Comparison of ENCODE assay signal across 8 cellular contexts in the genomic region with DNA sequence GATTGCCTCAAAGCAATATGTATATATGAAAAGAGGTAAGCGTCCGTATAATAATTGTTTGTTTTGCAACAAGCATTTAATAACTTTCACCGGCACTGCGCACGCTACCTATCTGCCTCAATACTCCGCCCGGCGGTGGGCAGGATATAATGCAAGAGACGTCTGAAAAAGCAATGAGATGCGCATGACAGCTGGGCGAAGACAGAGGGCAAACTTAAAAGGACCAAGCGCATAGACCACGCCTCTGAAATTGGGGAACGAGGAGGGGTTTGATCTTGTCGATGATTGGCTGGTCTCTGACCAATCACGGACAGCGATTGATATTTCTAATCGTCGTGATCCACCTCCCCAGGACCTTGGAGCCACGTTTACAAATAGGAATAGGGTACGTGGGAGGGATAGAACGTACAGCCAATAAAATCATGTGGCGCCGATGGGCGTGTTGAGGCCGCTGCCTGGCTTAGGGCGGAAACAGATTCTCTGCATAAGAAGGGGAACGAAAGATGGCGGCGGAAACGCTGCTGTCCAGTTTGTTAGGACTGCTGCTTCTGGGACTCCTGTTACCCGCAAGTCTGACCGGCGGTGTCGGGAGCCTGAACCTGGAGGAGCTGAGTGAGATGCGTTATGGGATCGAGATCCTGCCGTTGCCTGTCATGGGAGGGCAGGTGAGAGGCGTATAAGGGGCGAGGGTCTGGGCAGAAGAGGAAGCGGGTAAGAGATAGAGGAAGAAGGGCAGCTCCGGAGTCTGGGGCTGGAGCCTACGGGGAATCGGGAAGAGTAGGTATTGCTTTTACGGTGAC. TPM values are rescaled to one million over a fixed set of nuclear protein-coding genes. Genes with fewer than 3 reads are reported as not detected.
A peak's percentile ranks its signal among the peaks of the same experiment; 100 is the strongest.
DNase-seq lines count a peak whose midpoint lies in the region; TF ChIP-seq lines count a peak whose summit lies in the region.

A gene with protein sequence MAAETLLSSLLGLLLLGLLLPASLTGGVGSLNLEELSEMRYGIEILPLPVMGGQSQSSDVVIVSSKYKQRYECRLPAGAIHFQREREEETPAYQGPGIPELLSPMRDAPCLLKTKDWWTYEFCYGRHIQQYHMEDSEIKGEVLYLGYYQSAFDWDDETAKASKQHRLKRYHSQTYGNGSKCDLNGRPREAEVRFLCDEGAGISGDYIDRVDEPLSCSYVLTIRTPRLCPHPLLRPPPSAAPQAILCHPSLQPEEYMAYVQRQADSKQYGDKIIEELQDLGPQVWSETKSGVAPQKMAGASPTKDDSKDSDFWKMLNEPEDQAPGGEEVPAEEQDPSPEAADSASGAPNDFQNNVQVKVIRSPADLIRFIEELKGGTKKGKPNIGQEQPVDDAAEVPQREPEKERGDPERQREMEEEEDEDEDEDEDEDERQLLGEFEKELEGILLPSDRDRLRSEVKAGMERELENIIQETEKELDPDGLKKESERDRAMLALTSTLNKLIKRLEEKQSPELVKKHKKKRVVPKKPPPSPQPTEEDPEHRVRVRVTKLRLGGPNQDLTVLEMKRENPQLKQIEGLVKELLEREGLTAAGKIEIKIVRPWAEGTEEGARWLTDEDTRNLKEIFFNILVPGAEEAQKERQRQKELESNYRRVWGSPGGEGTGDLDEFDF (plus strand): TSS at position 474 of the 800 bp plus-strand sequence. CDS start 30 bp downstream, at position 504.

- H3K9ac ChIP-seq in endocrine pancreas (ENCODE audit: control insufficient read depth, insufficient read depth, low read length), result peak within 1 kb of the TSS; percentile 74
- H3K9ac ChIP-seq in mesenchymal stem cell (ENCODE audit: low read length), result peak within 1 kb of the TSS; percentile 98

- H3K9me3 Mint-ChIP-seq in Caco-2 (ENCODE audit: unreplicated experiment), result peaks cover 8% of the 10 kb centered on the region

- H3K27ac ChIP-seq in mesenchymal stem cell (ENCODE audit: low read length, poor library complexity, severe bottlenecking), result no peak within 1 kb of the TSS

- H3K4me3 ChIP-seq in Caco-2 (ENCODE audit: low read depth, low read length) (peak within 1 kb of the TSS; percentile 81), endocrine pancreas (ENCODE audit: control insufficient read depth, insufficient read depth, low read length) (peak within 1 kb of the TSS; percentile 73), mesenchymal stem cell (ENCODE audit: insufficient read depth in 1 of 2, low read depth in 1 of 2, low read length in 2 of 2) (peak within 1 kb of the TSS; percentile 88 to 97)

- DNase-seq in Caco-2 (peak; percentile 95 to 99), GM20000 (ENCODE audit: low spot score) (peak; percentile 94), HT-29 (ENCODE audit: low spot score) (peak; percentile 99), mesenchymal stem cell (peak; percentile 100)
- DNase-seq in NK-92 treated with Interleukin-12 subunit alpha and Interleukin-12 subunit beta, amount 100 ng/mL, for 24 hours (lab: John Stamatoyannopoulos, UW), result peak; percentile 91
- DNase-seq in stimulated activated CD8-positive, alpha-beta memory T cell treated with anti-CD3 and anti-CD28 coated beads, Interleukin-12 subunit alpha, Interleukin-12 subunit beta, amount 100 ng/mL, for 4 hours (ENCODE audit: low read depth), result peak; percentile 85

- no peak within 1 kb of the TSS for H2BK12ac ChIP-seq in mesenchymal stem cell (ENCODE audit: low read length in 2 of 2)

- H4K8ac ChIP-seq in mesenchymal stem cell (ENCODE audit: low read length), result peak within 1 kb of the TSS; percentile 89

- H3K36me3 ChIP-seq in Caco-2 (ENCODE audit: control insufficient read depth, insufficient read depth, low read length) (peaks cover 3% of the 10 kb centered on the region), endocrine pancreas (ENCODE audit: control insufficient read depth, insufficient read depth, low read length) (peaks cover 4% of the 10 kb centered on the region), mesenchymal stem cell (ENCODE audit: control insufficient read depth in 1 of 2, insufficient read depth in 2 of 2, low read depth in 1 of 2, low read length in 2 of 2) (peaks cover 22 to 31% of the 10 kb centered on the region in 2 experiments)

- intact Hi-C loops in Caco-2 (cut with micrococcal nuclease; ENCODE audit: unreplicated experiment), result loop anchor here (1.0 to 5.0 kb wide), 4 partner anchors 43 to 112 kb away; a partner anchor contains a TSS

- H3K4me3 Mint-ChIP-seq in Caco-2 (ENCODE audit: unreplicated experiment), result no peak within 1 kb of the TSS

- no peaks in the 10 kb centered on the region for H3K9me3 ChIP-seq in Caco-2
- no peaks in the 10 kb centered on the region for H3K9me3 ChIP-seq in endocrine pancreas (ENCODE audit: control insufficient read depth, low read length)
- peaks cover 3% of the 10 kb centered on the region for H3K9me3 ChIP-seq in mesenchymal stem cell (ENCODE audit: control insufficient read depth, low read length)

- no peak within 1 kb of the TSS for H2BK120ac ChIP-seq in mesenchymal stem cell (ENCODE audit: low read depth, low read length)

- 2% methylated on average over 43 of the region's 45 CpGs for WGBS in mesenchymal stem cell

- POLR2A ChIA-PET in Caco-2 (lab: Charles Lee), result no interaction called here
- POLR2A ChIA-PET in activated CD8-positive, alpha-beta memory T cell treated with anti-CD3 and anti-CD28 coated beads for 36 hours (lab: Charles Lee), result interaction anchor here (0.5 to 1.4 kb wide), 5 partner anchors 48 to 599 kb away, joined by 3 to 4 read pairs (median 4); no protein-coding TSS in a partner anchor

- peaks cover 24% of the 10 kb centered on the region for H3K79me1 ChIP-seq in mesenchymal stem cell (replicated peaks; ENCODE audit: low read length, poor library complexity, severe bottlenecking)

- no peaks in the 10 kb centered on the region for H3K27me3 Mint-ChIP-seq in Caco-2 (ENCODE audit: insufficient read depth, unreplicated experiment)

- peak within 1 kb of the TSS in 1 of 2 experiments; percentile 2 for H3K4ac ChIP-seq in mesenchymal stem cell (ENCODE audit: low read depth in 1 of 2, low read length in 2 of 2)

- peak within 1 kb of the TSS in 1 of 2 experiments; percentile 5 for H3K14ac ChIP-seq in mesenchymal stem cell (ENCODE audit: low read length in 2 of 2)

- peaks cover 7% of the 10 kb centered on the region for H3K36me3 Mint-ChIP-seq in Caco-2 (ENCODE audit: insufficient read depth, unreplicated experiment)

- TF ChIP-seq CTCF in Caco-2 (IDR thresholded peaks at IDR 0.05; ENCODE audit: insufficient read depth in 1 of 2, low read depth in 1 of 2, low read length in 1 of 2, severe bottlenecking in 1 of 2, unreplicated experiment in 1 of 2), result peak; percentile 72 to 74
- TF ChIP-seq CTCF in GM20000 (IDR thresholded peaks at IDR 0.05; ENCODE audit: extremely low read depth, missing control alignments), result peak; percentile 79

- no peak within 1 kb of the TSS for H3K27ac Mint-ChIP-seq in Caco-2 (ENCODE audit: unreplicated experiment)

- peak within 1 kb of the TSS; percentile 48 to 76 for H3K18ac ChIP-seq in mesenchymal stem cell (ENCODE audit: low read depth in 1 of 2, low read length in 2 of 2)

- H3K23ac ChIP-seq in mesenchymal stem cell (ENCODE audit: low read length in 2 of 2), result no peak within 1 kb of the TSS

- no peak within 1 kb of the TSS for H2BK5ac ChIP-seq in mesenchymal stem cell (ENCODE audit: low read depth, low read length, poor library complexity, severe bottlenecking)

- peak within 1 kb of the TSS; percentile 75 for H2BK15ac ChIP-seq in mesenchymal stem cell (ENCODE audit: low read depth, poor library complexity, severe bottlenecking)

- H3K4me1 ChIP-seq in Caco-2, result peaks cover 9% of the 10 kb centered on the region
- peaks cover 6% of the 10 kb centered on the region for H3K4me1 ChIP-seq in endocrine pancreas (ENCODE audit: control insufficient read depth, insufficient read depth, low read length)
- H3K4me1 ChIP-seq in mesenchymal stem cell (ENCODE audit: control insufficient read depth, insufficient read depth, low read depth, low read length), result peaks cover 7% of the 10 kb centered on the region

- peak within 1 kb of the TSS; percentile 97 for H2AFZ ChIP-seq in mesenchymal stem cell (ENCODE audit: low read depth, low read length)

- no peak within 1 kb of the TSS for H2AK5ac ChIP-seq in mesenchymal stem cell (ENCODE audit: low read length, severe bottlenecking)

- CTCF ChIA-PET in Caco-2 (lab: Charles Lee), result interaction anchor here (0.6 to 1.7 kb wide), 5 partner anchors 14 to 147 kb away, joined by 3 to 6 read pairs (median 3); a partner anchor contains a TSS
- CTCF ChIA-PET in activated CD8-positive, alpha-beta memory T cell treated with anti-CD3 and anti-CD28 coated beads for 36 hours (lab: Charles Lee), result interaction anchor here (0.6 to 1.7 kb wide), 9 partner anchors 47 to 110 kb away, joined by 3 to 6 read pairs (median 3); a partner anchor contains a TSS

- peak within 1 kb of the TSS; percentile 93 for H3K4me2 ChIP-seq in mesenchymal stem cell (ENCODE audit: low read length, poor library complexity, severe bottlenecking)

- H4K91ac ChIP-seq in mesenchymal stem cell (ENCODE audit: low read length), result no peak within 1 kb of the TSS

- H3K27me3 ChIP-seq in Caco-2 (replicated peaks; ENCODE audit: control insufficient read depth, insufficient read depth, low read length) (no peaks in the 10 kb centered on the region), endocrine pancreas (ENCODE audit: control insufficient read depth, insufficient read depth, low read length) (no peaks in the 10 kb centered on the region), mesenchymal stem cell (ENCODE audit: control insufficient read depth in 1 of 2, insufficient read depth in 1 of 2, low read length in 2 of 2) (no peaks in the 10 kb centered on the region)

- H3K4me1 Mint-ChIP-seq in Caco-2 (ENCODE audit: low read depth, unreplicated experiment), result peaks cover 8% of the 10 kb centered on the region

- no TSS peak for BruUV-seq in Caco-2 (replicated peaks; lab: Mats Ljungman, UMichigan)

RNA-seq across cellular contexts. Expression of the gene that starts here (rescaled TPM):
- total RNA-seq in Caco-2 (2022), result 169 and 182 TPM in 2 replicates
- total RNA-seq in HT-29 (2014; rRNA removed; shearing (Covaris generic)), result 94.5 and 105 TPM in 2 replicates
- total RNA-seq in activated CD8-positive, alpha-beta memory T cell treated with anti-CD3 and anti-CD28 coated beads for 36 hours, result 10 to 100 TPM; 77.3 to 83.5 TPM
- polyA plus RNA-seq in mesenchymal stem cell (2013, experiment 1 of 2), result 208 TPM
- 213 TPM for polyA plus RNA-seq in mesenchymal stem cell (2013, experiment 2 of 2)
